In genomic region chr1:12618661-12619395, GRCh38 we compare ENCODE assay signal across 1 cellular context.
TF ChIP-seq lines count a peak whose summit lies in the region.

No MANE protein-coding gene starts in this region.

TF ChIP-seq in HepG2, 621 proteins besides CTCF, POLR2A, EP300 and RAD21 (continued from another document and continues in another):
- TF ChIP-seq ZNF280B (CRISPR knock-in tag; IDR thresholded peaks at IDR 0.05; ENCODE audit: borderline replicate concordance) (peak; percentile 74), SMARCC2 (IDR thresholded peaks at IDR 0.05) (no peak), ZNF563 (CRISPR knock-in tag; IDR thresholded peaks at IDR 0.05) (peak; percentile 30; the same call in 1 of the 2 replicates), FOXO1 (CRISPR knock-in tag; IDR thresholded peaks at IDR 0.05) (peak; percentile 85), TBX3 (IDR thresholded peaks at IDR 0.05; ENCODE audit: borderline replicate concordance) (peak; percentile 34; the same call in 1 of the 2 replicates), ZNF275 (CRISPR knock-in tag; IDR thresholded peaks at IDR 0.05; ENCODE audit: borderline replicate concordance) (peak; percentile 66; the same call in 1 of the 2 replicates), MAFF (IDR thresholded peaks at IDR 0.05; ENCODE audit: low read depth, low read length) (peak; percentile 37; the same call in 1 of the 2 replicates), HMGA1 (CRISPR knock-in tag; conservative IDR thresholded peaks at IDR 0.05) (no peak), MATR3 (CRISPR knock-in tag; IDR thresholded peaks at IDR 0.05) (no peak), MED8 (CRISPR knock-in tag; IDR thresholded peaks at IDR 0.05; ENCODE audit: insufficient replicate concordance) (peak; percentile 83), HNF1B (CRISPR knock-in tag; IDR thresholded peaks at IDR 0.05) (peak; percentile 82), ZFP91 (CRISPR knock-in tag; IDR thresholded peaks at IDR 0.05; ENCODE audit: borderline replicate concordance) (peak; percentile 72; the same call in 1 of the 2 replicates), PHF8 (CRISPR knock-in tag; IDR thresholded peaks at IDR 0.05) (peak; percentile 61), ZNF891 (CRISPR knock-in tag; IDR thresholded peaks at IDR 0.05) (no peak; the same call in 1 of the 2 replicates), ZNF83 (CRISPR knock-in tag; IDR thresholded peaks at IDR 0.05; ENCODE audit: borderline replicate concordance) (no peak; the same call in 1 of the 2 replicates), ISL2 (CRISPR knock-in tag; IDR thresholded peaks at IDR 0.05) (peak; percentile 85), ZNF781 (CRISPR knock-in tag; IDR thresholded peaks at IDR 0.05; ENCODE audit: borderline replicate concordance, not compliant biosample characterization) (no peak), ZNF484 (CRISPR knock-in tag; IDR thresholded peaks at IDR 0.05; ENCODE audit: borderline replicate concordance, low read depth) (no peak), ZSCAN9 (CRISPR knock-in tag; IDR thresholded peaks at IDR 0.05; ENCODE audit: borderline replicate concordance) (no peak), ZNF124 (CRISPR knock-in tag; IDR thresholded peaks at IDR 0.05) (no peak), KIAA2018 (CRISPR knock-in tag; IDR thresholded peaks at IDR 0.05; ENCODE audit: borderline replicate concordance) (no peak), NONO (IDR thresholded peaks at IDR 0.05) (no peak), NONO (CRISPR knock-in tag; conservative IDR thresholded peaks at IDR 0.05) (peak; percentile 74), ETV6 (CRISPR knock-in tag; conservative IDR thresholded peaks at IDR 0.05) (peak; percentile 52; the same call in 1 of the 2 replicates), ZBTB2 (CRISPR knock-in tag; IDR thresholded peaks at IDR 0.05; ENCODE audit: low read depth) (peak; percentile 57; the same call in 1 of the 2 replicates), THAP11 (CRISPR knock-in tag; IDR thresholded peaks at IDR 0.05) (peak; percentile 76), ZC3H13 (CRISPR knock-in tag; IDR thresholded peaks at IDR 0.05) (peak; percentile 90; the same call in 1 of the 2 replicates), ATF4 (CRISPR knock-in tag; IDR thresholded peaks at IDR 0.05) (peak in 1 of 2 experiments; percentile 68; a peak in 2 of 4 replicates), KLF16 (CRISPR knock-in tag; IDR thresholded peaks at IDR 0.05) (peak in 1 of 2 experiments; percentile 86; a peak in 2 of 4 replicates), TAF15 (IDR thresholded peaks at IDR 0.05; ENCODE audit: low read depth, low read length, poor library complexity, severe bottlenecking) (no peak), RFX5 (IDR thresholded peaks at IDR 0.05; ENCODE audit: low read depth, low read length) (0 out of 2 replicates have a peak, but pooled peaks have one; percentile 26), NBN (conservative IDR thresholded peaks at IDR 0.05) (no peak), HOXD1 (CRISPR knock-in tag; IDR thresholded peaks at IDR 0.05) (peak; percentile 79; the same call in 1 of the 2 replicates), ZNF296 (CRISPR knock-in tag; conservative IDR thresholded peaks at IDR 0.05) (no peak), REL (CRISPR knock-in tag; conservative IDR thresholded peaks at IDR 0.05) (peak; percentile 71; the same call in 1 of the 2 replicates), MLLT10 (CRISPR knock-in tag; IDR thresholded peaks at IDR 0.05) (no peak), FOXP4 (CRISPR knock-in tag; IDR thresholded peaks at IDR 0.05) (peak; percentile 93), BORCS8-MEF2B (CRISPR knock-in tag; IDR thresholded peaks at IDR 0.05) (peak; percentile 17; the same call in 1 of the 2 replicates), TGIF2 (CRISPR knock-in tag; IDR thresholded peaks at IDR 0.05) (no peak; the same call in 1 of the 2 replicates), IKZF1 (IDR thresholded peaks at IDR 0.05) (no peak), E2F5 (CRISPR knock-in tag; conservative IDR thresholded peaks at IDR 0.05) (no peak; the same call in 1 of the 2 replicates), THYN1 (CRISPR knock-in tag; IDR thresholded peaks at IDR 0.05; ENCODE audit: borderline replicate concordance, low read depth) (no peak), NR3C1 (CRISPR knock-in tag; IDR thresholded peaks at IDR 0.05) (no peak), FOXC1 (CRISPR knock-in tag; IDR thresholded peaks at IDR 0.05; ENCODE audit: borderline replicate concordance) (peak; percentile 76), ZNF660 (CRISPR knock-in tag; IDR thresholded peaks at IDR 0.05; ENCODE audit: borderline replicate concordance, low read depth) (no peak), KDM3A (CRISPR knock-in tag; IDR thresholded peaks at IDR 0.05; ENCODE audit: low read depth) (no peak)
